Comparison of ENCODE assay signal across 1 cellular context in genomic region chr1:31575373-31576140, GRCh38.
TF ChIP-seq lines count a peak whose summit lies in the region.

No MANE protein-coding gene starts in this region.

TF ChIP-seq in HepG2, 621 proteins besides CTCF, POLR2A, EP300 and RAD21 (continued from another document and continues in another):
- TF ChIP-seq ZHX2 (IDR thresholded peaks at IDR 0.05; ENCODE audit: low read depth) (peak; percentile 46; the same call in 1 of the 2 replicates), ZHX2 (CRISPR knock-in tag; IDR thresholded peaks at IDR 0.05; ENCODE audit: borderline replicate concordance) (no peak), E2F5 (CRISPR knock-in tag; conservative IDR thresholded peaks at IDR 0.05) (no peak), HNF4A (CRISPR knock-in tag; IDR thresholded peaks at IDR 0.05) (peak; percentile 76), ZIK1 (CRISPR knock-in tag; IDR thresholded peaks at IDR 0.05; ENCODE audit: borderline replicate concordance, low read depth) (peak; percentile 44; the same call in 1 of the 2 replicates), ZNF383 (CRISPR knock-in tag; IDR thresholded peaks at IDR 0.05; ENCODE audit: borderline replicate concordance) (no peak), SNAPC4 (CRISPR knock-in tag; IDR thresholded peaks at IDR 0.05) (no peak), KLF13 (CRISPR knock-in tag; IDR thresholded peaks at IDR 0.05) (no peak), MIXL1 (CRISPR knock-in tag; IDR thresholded peaks at IDR 0.05) (no peak), MEIS1 (CRISPR knock-in tag; IDR thresholded peaks at IDR 0.05; ENCODE audit: borderline replicate concordance) (no peak), TIGD3 (CRISPR knock-in tag; IDR thresholded peaks at IDR 0.05; ENCODE audit: borderline replicate concordance) (no peak), POLR2AphosphoS5 (IDR thresholded peaks at IDR 0.05; ENCODE audit: low read depth, low read length) (no peak; the same call in 1 of the 2 replicates), ZNF124 (CRISPR knock-in tag; IDR thresholded peaks at IDR 0.05) (no peak), MBNL3 (CRISPR knock-in tag; conservative IDR thresholded peaks at IDR 0.05) (no peak), RARA (CRISPR knock-in tag; IDR thresholded peaks at IDR 0.05) (peak; percentile 94), ATF1 (CRISPR knock-in tag; IDR thresholded peaks at IDR 0.05) (no peak), ZNF318 (CRISPR knock-in tag; IDR thresholded peaks at IDR 0.05) (0 out of 2 replicates have a peak, but pooled peaks have one; percentile 34), PAWR (CRISPR knock-in tag; IDR thresholded peaks at IDR 0.05; ENCODE audit: borderline replicate concordance) (no peak), MAZ (IDR thresholded peaks at IDR 0.05; ENCODE audit: borderline replicate concordance, low read depth, low read length) (no peak), MAZ (CRISPR knock-in tag; IDR thresholded peaks at IDR 0.05; ENCODE audit: low read depth) (no peak), NFATC3 (CRISPR knock-in tag; IDR thresholded peaks at IDR 0.05) (no peak), MLXIP (CRISPR knock-in tag; IDR thresholded peaks at IDR 0.05; ENCODE audit: borderline replicate concordance) (no peak), ZKSCAN5 (CRISPR knock-in tag; IDR thresholded peaks at IDR 0.05) (no peak), ZBTB46 (CRISPR knock-in tag; IDR thresholded peaks at IDR 0.05; ENCODE audit: borderline replicate concordance) (no peak)
